22 cellular contexts compared by ENCODE assay signal in genomic region chr6:90605749-90606344, GRCh38.
"Had no signal": no experiment of that assay in that cellular context is flagged by ENCODE, and none has a peak within 500 bp of the region (broad histone marks: within the 10 kb centered on the region; RNA-seq: fewer than 3 reads in every experiment).

No MANE protein-coding gene starts in this region.

- H3K4me1 ChIP-seq: uterus had no signal

- ATAC-seq: esophagus mucosa; heart left ventricle; left lobe of liver; mucosa of descending colon; naive thymus-derived CD8-positive, alpha-beta T cell; right cardiac atrium; stimulated activated effector memory CD8-positive, alpha-beta T cell treated with anti-CD3 and anti-CD28 coated beads, Interleukin-12 subunit alpha, Interleukin-12 subunit beta, amount 100 ng/mL, for 72 hours had no signal

- H3K27ac ChIP-seq: dorsolateral prefrontal cortex, heart left ventricle, ovary, tibial artery, upper lobe of left lung, uterus had no signal

- H3K36me3 Mint-ChIP-seq: naive thymus-derived CD8-positive, alpha-beta T cell; stimulated activated effector memory CD8-positive, alpha-beta T cell treated with anti-CD3 and anti-CD28 coated beads, Interleukin-12 subunit alpha, Interleukin-12 subunit beta, amount 100 ng/mL, for 72 hours had no signal

- H3K9me3 Mint-ChIP-seq: naive thymus-derived CD8-positive, alpha-beta T cell; stimulated activated effector memory CD8-positive, alpha-beta T cell treated with anti-CD3 and anti-CD28 coated beads, Interleukin-12 subunit alpha, Interleukin-12 subunit beta, amount 100 ng/mL, for 72 hours; stimulated activated naive CD8-positive, alpha-beta T cell treated with anti-CD3 and anti-CD28 coated beads, Interleukin-15, Interleukin-2, amounts not matched to agents 100 ng/mL and 50 ng/mL, for 24 hours had no signal

- FAIRE-seq: endometrium, frontal cortex had no signal

- H3K27me3 ChIP-seq: ovary, uterus had no signal

- DNase-seq: cortex of kidney; dorsolateral prefrontal cortex; effector CD8-positive, alpha-beta T cell; heart left ventricle; hippocampal formation; islet precursor cell; mammary epithelial cell; mucosa of descending colon; naive thymus-derived CD8-positive, alpha-beta T cell; ovary; right cardiac atrium; stimulated activated CD4-positive, alpha-beta T cell treated with anti-CD3 and anti-CD28 coated beads, Interleukin-4, amount 100 ng/mL, for 1 hour; stimulated activated CD8-positive, alpha-beta memory T cell treated with anti-CD3 and anti-CD28 coated beads, Interleukin-4, amount 100 ng/mL, for 48 hours; tibial artery; upper lobe of left lung; uterus had no signal

- H3K4me3 Mint-ChIP-seq: naive thymus-derived CD8-positive, alpha-beta T cell; stimulated activated effector memory CD8-positive, alpha-beta T cell treated with anti-CD3 and anti-CD28 coated beads, Interleukin-12 subunit alpha, Interleukin-12 subunit beta, amount 100 ng/mL, for 72 hours; stimulated activated naive CD8-positive, alpha-beta T cell treated with anti-CD3 and anti-CD28 coated beads, Interleukin-15, Interleukin-2, amounts not matched to agents 100 ng/mL and 50 ng/mL, for 24 hours had no signal

- H3K36me3 ChIP-seq: heart left ventricle, ovary, tibial artery, upper lobe of left lung, uterus had no signal

- H3K4me3 ChIP-seq: dorsolateral prefrontal cortex, heart left ventricle, mucosa of descending colon, ovary, tibial artery, upper lobe of left lung, uterus had no signal

- H3K27ac Mint-ChIP-seq: stimulated activated effector memory CD8-positive, alpha-beta T cell treated with anti-CD3 and anti-CD28 coated beads, Interleukin-12 subunit alpha, Interleukin-12 subunit beta, amount 100 ng/mL, for 72 hours; stimulated activated naive CD8-positive, alpha-beta T cell treated with anti-CD3 and anti-CD28 coated beads, Interleukin-15, Interleukin-2, amounts not matched to agents 100 ng/mL and 50 ng/mL, for 24 hours had no signal

- H3K9me3 ChIP-seq: heart left ventricle, mucosa of descending colon, ovary, tibial artery, upper lobe of left lung, uterus had no signal
